In genomic region chr19:49920624-49921363, GRCh38 we compare ENCODE assay signal across 17 cellular contexts. TPM values are rescaled to one million over a fixed set of nuclear protein-coding genes. Genes with fewer than 3 reads are reported as not detected.
A peak's percentile ranks its signal among the peaks of the same experiment; 100 is the strongest.
DNase-seq lines count a peak whose midpoint lies in the region; ATAC-seq and TF ChIP-seq lines count a peak whose summit lies in the region.
"Had no signal": no experiment of that assay in that cellular context is flagged by ENCODE, and none has a peak within 500 bp of the region (broad histone marks: within the 10 kb centered on the region; RNA-seq: fewer than 3 reads in every experiment).

No MANE protein-coding gene starts in this region.

- peak overlapping the region; percentile 62 for H3K27ac Mint-ChIP-seq in activated CD4-positive, alpha-beta T cell treated with anti-CD3 and anti-CD28 coated beads, Interleukin-2, amount 10 ng/mL, durations not matched to agents 24 days and 14 days
- H3K27ac Mint-ChIP-seq in activated CD4-positive, alpha-beta memory T cell treated with anti-CD3 and anti-CD28 coated beads for 36 hours: peak overlapping the region; percentile 85
- H3K27ac Mint-ChIP-seq in neural crest cell (ENCODE audit: unreplicated experiment) (peak overlapping the region; percentile 28), mesothelial cell of epicardium (no peak overlapping the region)
- H3K27ac Mint-ChIP-seq in naive thymus-derived CD8-positive, alpha-beta T cell: peak overlapping the region in 2 of 10 donors; percentile 11 to 41
- H3K27ac Mint-ChIP-seq: T-helper 2 cell treated with Interferon-gamma antibody and Interleukin-4, amounts not matched to agents 5 μg/mL and 100 μg/mL, for 36 hours had no signal

- H3K4me3 Mint-ChIP-seq in activated CD4-positive, alpha-beta T cell treated with anti-CD3 and anti-CD28 coated beads, Interleukin-2, amount 10 ng/mL, durations not matched to agents 24 days and 14 days: no peak overlapping the region
- H3K4me3 Mint-ChIP-seq in activated CD4-positive, alpha-beta memory T cell treated with anti-CD3 and anti-CD28 coated beads for 36 hours: peak overlapping the region; percentile 17
- H3K4me3 Mint-ChIP-seq in neural crest cell (peak overlapping the region; percentile 44), mesothelial cell of epicardium (no peak overlapping the region)
- H3K4me3 Mint-ChIP-seq in naive thymus-derived CD8-positive, alpha-beta T cell: no peak overlapping the region
- H3K4me3 Mint-ChIP-seq: T-helper 2 cell treated with Interferon-gamma antibody and Interleukin-4, amounts not matched to agents 5 μg/mL and 100 μg/mL, for 36 hours had no signal

- H3K27me3 Mint-ChIP-seq in activated CD4-positive, alpha-beta T cell treated with anti-CD3 and anti-CD28 coated beads, Interleukin-2, amount 10 ng/mL, durations not matched to agents 24 days and 14 days: no peaks in the 10 kb centered on the region
- H3K27me3 Mint-ChIP-seq in activated CD4-positive, alpha-beta memory T cell treated with anti-CD3 and anti-CD28 coated beads for 36 hours: no peaks in the 10 kb centered on the region
- H3K27me3 Mint-ChIP-seq in neural crest cell (ENCODE audit: low read depth) (no peaks in the 10 kb centered on the region), mesothelial cell of epicardium (ENCODE audit: low read depth) (no peaks in the 10 kb centered on the region)
- H3K27me3 Mint-ChIP-seq in naive thymus-derived CD8-positive, alpha-beta T cell: no peaks in the 10 kb centered on the region

- POLR2A ChIA-PET in activated CD4-positive, alpha-beta memory T cell treated with anti-CD3 and anti-CD28 coated beads for 36 hours (lab: Charles Lee): interaction anchor here (0.6 to 3.2 kb wide), 3 partner anchors 9 to 29 kb away, joined by 3 to 17 read pairs (median 5); no protein-coding TSS in a partner anchor
- POLR2A ChIA-PET in naive thymus-derived CD8-positive, alpha-beta T cell (lab: Charles Lee): no interaction called here

- peaks cover 36% of the 10 kb centered on the region for H3K4me1 Mint-ChIP-seq in activated CD4-positive, alpha-beta T cell treated with anti-CD3 and anti-CD28 coated beads, Interleukin-2, amount 10 ng/mL, durations not matched to agents 24 days and 14 days
- H3K4me1 Mint-ChIP-seq in activated CD4-positive, alpha-beta memory T cell treated with anti-CD3 and anti-CD28 coated beads for 36 hours (ENCODE audit: low read depth): peaks cover 65% of the 10 kb centered on the region
- H3K4me1 Mint-ChIP-seq in neural crest cell (peaks cover 25% of the 10 kb centered on the region), mesothelial cell of epicardium (peaks cover 2% of the 10 kb centered on the region)
- peaks cover 20 to 46% (median 35%) of the 10 kb centered on the region in 4 donors for H3K4me1 Mint-ChIP-seq in naive thymus-derived CD8-positive, alpha-beta T cell

- peaks cover 65% of the 10 kb centered on the region for H3K36me3 Mint-ChIP-seq in activated CD4-positive, alpha-beta T cell treated with anti-CD3 and anti-CD28 coated beads, Interleukin-2, amount 10 ng/mL, durations not matched to agents 24 days and 14 days (ENCODE audit: low read depth)
- peaks cover 63% of the 10 kb centered on the region for H3K36me3 Mint-ChIP-seq in activated CD4-positive, alpha-beta memory T cell treated with anti-CD3 and anti-CD28 coated beads for 36 hours
- peaks cover 19% of the 10 kb centered on the region for H3K36me3 Mint-ChIP-seq in neural crest cell (ENCODE audit: low read depth)
- H3K36me3 Mint-ChIP-seq in mesothelial cell of epicardium: peaks cover 24% of the 10 kb centered on the region
- peaks cover 0 to 51% (median 0%) of the 10 kb centered on the region in 3 donors for H3K36me3 Mint-ChIP-seq in naive thymus-derived CD8-positive, alpha-beta T cell

- TF ChIP-seq CTCF in neural crest cell (conservative IDR thresholded peaks at IDR 0.05) (no peak), mesothelial cell of epicardium (IDR thresholded peaks at IDR 0.05; ENCODE audit: unreplicated experiment) (no peak)

- no peak for DNase-seq in activated CD4-positive, alpha-beta T cell treated with anti-CD3 and anti-CD28 coated beads, Interleukin-2, amount 10 ng/mL, durations not matched to agents 24 days and 14 days
- no peak for DNase-seq in activated CD4-positive, alpha-beta T cell treated with anti-CD3 and anti-CD28 coated beads for 1 hour
- DNase-seq in NCI-H1436 (lab: John Stamatoyannopoulos, UW) (peak; percentile 92), neural crest cell (ENCODE audit: low read depth, low spot score) (no peak), mesothelial cell of epicardium (ENCODE audit: low spot score in 2 of 2, unreplicated experiment in 2 of 2) (no peak)
- peak; percentile 61 for DNase-seq in activated CD4-positive, alpha-beta memory T cell treated with anti-CD3 and anti-CD28 coated beads for 36 hours
- DNase-seq in naive thymus-derived CD8-positive, alpha-beta T cell: no peak
- DNase-seq: activated gamma-delta T cell, brain microvascular endothelial cell, mesendoderm, NCI-H510A, ovary, substantia nigra had no signal

- no peaks in the 10 kb centered on the region for H3K9me3 Mint-ChIP-seq in activated CD4-positive, alpha-beta T cell treated with anti-CD3 and anti-CD28 coated beads, Interleukin-2, amount 10 ng/mL, durations not matched to agents 24 days and 14 days
- no peaks in the 10 kb centered on the region for H3K9me3 Mint-ChIP-seq in activated CD4-positive, alpha-beta memory T cell treated with anti-CD3 and anti-CD28 coated beads for 36 hours
- H3K9me3 Mint-ChIP-seq in neural crest cell: no peaks in the 10 kb centered on the region
- no peaks in the 10 kb centered on the region for H3K9me3 Mint-ChIP-seq in mesothelial cell of epicardium
- no peaks in the 10 kb centered on the region for H3K9me3 Mint-ChIP-seq in naive thymus-derived CD8-positive, alpha-beta T cell
- H3K9me3 Mint-ChIP-seq: T-helper 2 cell treated with Interferon-gamma antibody and Interleukin-4, amounts not matched to agents 5 μg/mL and 100 μg/mL, for 36 hours had no signal

- CTCF ChIA-PET in activated CD4-positive, alpha-beta memory T cell treated with anti-CD3 and anti-CD28 coated beads for 36 hours (lab: Charles Lee): no interaction called here

- ATAC-seq in HG02588 (IDR thresholded peaks at IDR 0.05; ENCODE audit: unreplicated experiment): no peak
- no peak for ATAC-seq in naive thymus-derived CD8-positive, alpha-beta T cell

- intact Hi-C loops in activated CD4-positive, alpha-beta T cell treated with anti-CD3 and anti-CD28 coated beads, Interleukin-2, amount 10 ng/mL, durations not matched to agents 24 days and 14 days (cut with micrococcal nuclease): no loop called here
- intact Hi-C loops in activated CD4-positive, alpha-beta memory T cell treated with anti-CD3 and anti-CD28 coated beads for 36 hours (cut with micrococcal nuclease): no loop called here

RNA-seq across cellular contexts. Expression of gene ATF5, which starts 8.2 kb away (rescaled TPM):
- total RNA-seq in activated CD4-positive, alpha-beta T cell treated with anti-CD3 and anti-CD28 coated beads, Interleukin-2, amount 10 ng/mL, durations not matched to agents 24 days and 14 days: 44.3 and 45.5 TPM in 2 replicates
- 10 to 100 TPM; 24.5 to 25.8 TPM for total RNA-seq in activated CD4-positive, alpha-beta memory T cell treated with anti-CD3 and anti-CD28 coated beads for 36 hours
- total RNA-seq in neural crest cell: 23.4 and 24.2 TPM in 2 replicates
- 21.7 to 22.7 TPM (median 22.1 TPM) in 3 replicates for total RNA-seq in mesothelial cell of epicardium
- total RNA-seq in naive thymus-derived CD8-positive, alpha-beta T cell: 1 to 10 TPM; 8.4 to 9.2 TPM
- polyA plus RNA-seq in naive thymus-derived CD8-positive, alpha-beta T cell: under 1 TPM; 0.71 to 0.97 (median 0.84) TPM

RNA-seq across cellular contexts. Expression of gene NUP62, which starts 8.5 kb away (rescaled TPM):
- 217 and 232 TPM in 2 replicates for total RNA-seq in activated CD4-positive, alpha-beta T cell treated with anti-CD3 and anti-CD28 coated beads, Interleukin-2, amount 10 ng/mL, durations not matched to agents 24 days and 14 days
- total RNA-seq in activated CD4-positive, alpha-beta memory T cell treated with anti-CD3 and anti-CD28 coated beads for 36 hours: 100 to 1,000 TPM; 160 to 171 TPM
- total RNA-seq in neural crest cell: 127 and 141 TPM in 2 replicates
- total RNA-seq in mesothelial cell of epicardium: 67.6 to 78.9 TPM (median 71.8 TPM) in 3 replicates
- 10 to 100 TPM; 53.9 to 61.4 TPM for total RNA-seq in naive thymus-derived CD8-positive, alpha-beta T cell
- 10 to 100 TPM; 38.5 to 54.5 (median 49.1) TPM for polyA plus RNA-seq in naive thymus-derived CD8-positive, alpha-beta T cell

RNA-seq across cellular contexts. Expression of gene IL4I1, which starts 24.1 kb away (rescaled TPM):
- 40.4 and 41.4 TPM in 2 replicates for total RNA-seq in activated CD4-positive, alpha-beta T cell treated with anti-CD3 and anti-CD28 coated beads, Interleukin-2, amount 10 ng/mL, durations not matched to agents 24 days and 14 days
- 100 to 1,000 TPM; 108 to 111 TPM for total RNA-seq in activated CD4-positive, alpha-beta memory T cell treated with anti-CD3 and anti-CD28 coated beads for 36 hours
- 0.12 and 0.41 TPM in 2 replicates for total RNA-seq in neural crest cell
- 1.3 to 1.7 TPM (median 1.6 TPM) in 3 replicates for total RNA-seq in mesothelial cell of epicardium
- 1 to 10 TPM in 1 of 2 experiments, under 1 TPM in 1; 0.85 to 1.1 TPM for total RNA-seq in naive thymus-derived CD8-positive, alpha-beta T cell
- under 1 TPM; 0.24 to 0.26 (median 0.25) TPM for polyA plus RNA-seq in naive thymus-derived CD8-positive, alpha-beta T cell

RNA-seq across cellular contexts. Expression of gene SIGLEC11, which starts 40.2 kb away (rescaled TPM):
- total RNA-seq in activated CD4-positive, alpha-beta T cell treated with anti-CD3 and anti-CD28 coated beads, Interleukin-2, amount 10 ng/mL, durations not matched to agents 24 days and 14 days: not detected in 2 replicates
- not detected for total RNA-seq in activated CD4-positive, alpha-beta memory T cell treated with anti-CD3 and anti-CD28 coated beads for 36 hours
- total RNA-seq in neural crest cell (not detected in 2 replicates), mesothelial cell of epicardium (0.62 to 2.8 TPM (median 1.7 TPM) in 3 replicates)
- not detected for total RNA-seq in naive thymus-derived CD8-positive, alpha-beta T cell
- polyA plus RNA-seq in naive thymus-derived CD8-positive, alpha-beta T cell: not detected
- total RNA-seq: fibroblast of villous mesenchyme had no signal
- polyA plus RNA-seq: A549 had no signal

RNA-seq across cellular contexts. Expression of gene TBC1D17, which starts 43.3 kb away (rescaled TPM):
- 36.5 and 36.8 TPM in 2 replicates for total RNA-seq in activated CD4-positive, alpha-beta T cell treated with anti-CD3 and anti-CD28 coated beads, Interleukin-2, amount 10 ng/mL, durations not matched to agents 24 days and 14 days
- total RNA-seq in activated CD4-positive, alpha-beta memory T cell treated with anti-CD3 and anti-CD28 coated beads for 36 hours: 10 to 100 TPM; 32.5 to 34.7 TPM
- total RNA-seq in neural crest cell: 30.5 and 34.5 TPM in 2 replicates
- total RNA-seq in mesothelial cell of epicardium: 46.8 to 53.7 TPM (median 49.7 TPM) in 3 replicates
- 10 to 100 TPM; 92.7 to 94.0 TPM for total RNA-seq in naive thymus-derived CD8-positive, alpha-beta T cell
- 10 to 100 TPM in 2 of 3 donors, 1 to 10 TPM in 1; 8.1 to 17.7 (median 11.3) TPM for polyA plus RNA-seq in naive thymus-derived CD8-positive, alpha-beta T cell

Comparison
In these comparisons a context has a peak if more than half of its experiments do, and no peak if none do; other contexts are left out.
1. DNase-seq: peak in NCI-H1436 (single experiment) and activated CD4-positive, alpha-beta memory T cell treated with anti-CD3 and anti-CD28 coated beads for 36 hours (single experiment); none in activated CD4-positive, alpha-beta T cell treated with anti-CD3 and anti-CD28 coated beads, Interleukin-2, amount 10 ng/mL, durations not matched to agents 24 days and 14 days (single experiment), activated CD4-positive, alpha-beta T cell treated with anti-CD3 and anti-CD28 coated beads for 1 hour (single experiment), neural crest cell (single experiment), mesothelial cell of epicardium (0 of 2) and naive thymus-derived CD8-positive, alpha-beta T cell (0 of 10).
2. H3K4me3 Mint-ChIP-seq: peak in activated CD4-positive, alpha-beta memory T cell treated with anti-CD3 and anti-CD28 coated beads for 36 hours (single experiment) and neural crest cell (single experiment); none in activated CD4-positive, alpha-beta T cell treated with anti-CD3 and anti-CD28 coated beads, Interleukin-2, amount 10 ng/mL, durations not matched to agents 24 days and 14 days (single experiment), mesothelial cell of epicardium (single experiment) and naive thymus-derived CD8-positive, alpha-beta T cell (0 of 10).
3. RNA of gene IL4I1, which starts 24.1 kb away (total RNA-seq): 108 to 111 TPM in activated CD4-positive, alpha-beta memory T cell treated with anti-CD3 and anti-CD28 coated beads for 36 hours and 40.4 to 41.4 TPM in activated CD4-positive, alpha-beta T cell treated with anti-CD3 and anti-CD28 coated beads, Interleukin-2, amount 10 ng/mL, durations not matched to agents 24 days and 14 days; 1.3 to 1.7 TPM in mesothelial cell of epicardium, 0.85 to 1.1 TPM in naive thymus-derived CD8-positive, alpha-beta T cell and 0.12 to 0.41 TPM in neural crest cell; every median in the first group is over 10 times any median in the second.